1 cellular context compared by ENCODE assay signal in genomic region chr16:65281636-65282035, GRCh38.
TF ChIP-seq lines count a peak whose summit lies in the region.

No MANE protein-coding gene starts in this region.

TF ChIP-seq in WTC11, 78 proteins besides CTCF, POLR2A, EP300 and RAD21 (continued from another document):
- TF ChIP-seq FOXP4 (CRISPR knock-in tag; IDR thresholded peaks at IDR 0.05) (no peak), ELF4 (CRISPR knock-in tag; IDR thresholded peaks at IDR 0.05; ENCODE audit: low read depth) (no peak), CREB1 (CRISPR knock-in tag; IDR thresholded peaks at IDR 0.05) (no peak)
